ENCODE assay signal across 15 cellular contexts in genomic region chr4:141713771-141714445, GRCh38.
DNase-seq lines count a peak whose midpoint lies in the region; ATAC-seq, FAIRE-seq and TF ChIP-seq lines count a peak whose summit lies in the region.
"Had no signal": no experiment of that assay in that cellular context is flagged by ENCODE, and none has a peak within 500 bp of the region (broad histone marks: within the 10 kb centered on the region; RNA-seq: fewer than 3 reads in every experiment).

No MANE protein-coding gene starts in this region.

- FAIRE-seq in GM19239 (lab: Jason Lieb, UNC): no peak

- ATAC-seq in HG02798 (IDR thresholded peaks at IDR 0.05; ENCODE audit: poor library complexity, unreplicated experiment): no peak
- no peak for ATAC-seq in GM21717 (IDR thresholded peaks at IDR 0.05; ENCODE audit: unreplicated experiment)
- no peak for ATAC-seq in GM18907 (IDR thresholded peaks at IDR 0.05; ENCODE audit: unreplicated experiment)
- ATAC-seq: activated CD8-positive, alpha-beta T cell treated with anti-CD3 and anti-CD28 coated beads for 36 hours had no signal

- CTCF ChIA-PET in AG04450 (lab: Charles Lee): interaction anchor here (1.5 kb wide), 1 partner anchor 639 kb away, joined by 3 read pairs; no protein-coding TSS in a partner anchor

- POLR2A ChIA-PET in AG04450 (lab: Yijun Ruan, JAX): no interaction called here

- DNase-seq in AG04450 (ENCODE audit: low read depth, low spot score) (no peak), HS-5 (ENCODE audit: low read depth) (peak; percentile 48), astrocyte of the spinal cord (ENCODE audit: low read depth, low spot score) (peak; percentile 76), iris pigment epithelial cell (ENCODE audit: low read depth) (peak; percentile 75), GM19239 (ENCODE audit: insufficient read length, low spot score) (no peak)
- DNase-seq: activated CD8-positive, alpha-beta T cell treated with anti-CD3 and anti-CD28 coated beads for 36 hours; BE2C; dorsolateral prefrontal cortex; GDM1; NCI-H2029; sigmoid colon; thyroid gland had no signal

- H3K27ac ChIP-seq in AG04450 (ENCODE audit: low read depth, low read length): peak overlapping the region; percentile 41
- H3K27ac ChIP-seq: dorsolateral prefrontal cortex, sigmoid colon, thyroid gland had no signal

- TF ChIP-seq CTCF in AG04450 (IDR thresholded peaks at IDR 0.05; ENCODE audit: low read depth, low read length) (no peak), astrocyte of the spinal cord (IDR thresholded peaks at IDR 0.05; ENCODE audit: low read depth, low read length) (no peak)

- in situ Hi-C loops in astrocyte of the spinal cord (cut with HindIII; ENCODE audit: low sequenced_read_pairs): no loop called here

- no peaks in the 10 kb centered on the region for H3K27me3 ChIP-seq in AG04450 (ENCODE audit: control insufficient read depth, insufficient read depth, low read length)
- H3K27me3 ChIP-seq: BE2C, sigmoid colon, thyroid gland had no signal

- no peak overlapping the region for H3K4me3 ChIP-seq in AG04450 (ENCODE audit: low read depth, low read length)
- no peak overlapping the region for H3K4me3 ChIP-seq in astrocyte of the spinal cord (ENCODE audit: low read depth, low read length)
- H3K4me3 ChIP-seq: dorsolateral prefrontal cortex, sigmoid colon, thyroid gland had no signal

- no peaks in the 10 kb centered on the region for H3K9me3 ChIP-seq in AG04450 (ENCODE audit: control insufficient read depth, insufficient read depth, low read length)
- H3K9me3 ChIP-seq: BE2C, sigmoid colon, thyroid gland had no signal

Comparison
In these comparisons a context has a peak if more than half of its experiments do, and no peak if none do; other contexts are left out.
1. DNase-seq: peak in HS-5 (single experiment), astrocyte of the spinal cord (single experiment) and iris pigment epithelial cell (single experiment); none in AG04450 (single experiment) and GM19239 (single experiment).